Comparison of ENCODE assay signal across 1 cellular context in the genomic region with DNA sequence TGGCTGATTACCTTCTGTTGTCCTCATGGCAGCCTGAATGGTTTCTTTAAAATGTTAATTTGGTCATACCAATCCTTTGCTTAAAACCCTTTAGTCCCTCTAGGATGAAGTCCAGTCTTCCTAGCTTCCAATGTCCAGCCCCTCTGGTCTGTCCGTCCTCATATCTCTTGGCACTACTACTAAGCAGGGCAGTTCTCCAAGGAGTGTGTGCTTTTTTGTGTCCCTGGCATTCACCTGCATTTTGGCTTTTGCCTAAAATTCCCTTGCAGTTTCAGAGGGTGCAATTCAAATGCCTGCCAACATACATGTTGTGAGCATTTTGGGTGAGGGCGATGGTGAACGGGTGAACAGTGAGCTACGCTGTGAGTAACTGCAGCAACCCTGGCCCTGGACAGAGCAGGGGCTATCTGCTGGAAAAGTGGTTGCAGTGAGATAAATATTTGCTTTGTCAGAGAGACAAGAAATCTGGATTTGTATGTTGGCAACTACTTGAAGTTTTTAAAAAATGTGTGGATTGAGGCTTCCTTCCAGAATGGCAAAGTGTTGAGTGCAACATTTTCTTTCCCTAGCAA.
TF ChIP-seq lines count a peak whose summit lies in the region.

No MANE protein-coding gene starts in this region.

TF ChIP-seq in HepG2, 621 proteins besides CTCF, POLR2A, EP300 and RAD21:
- no peak for TF ChIP-seq ZNF543 (CRISPR knock-in tag; IDR thresholded peaks at IDR 0.05)
- TF ChIP-seq, protein P1, sequence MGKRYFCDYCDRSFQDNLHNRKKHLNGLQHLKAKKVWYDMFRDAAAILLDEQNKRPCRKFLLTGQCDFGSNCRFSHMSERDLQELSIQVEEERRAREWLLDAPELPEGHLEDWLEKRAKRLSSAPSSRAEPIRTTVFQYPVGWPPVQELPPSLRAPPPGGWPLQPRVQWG (CRISPR knock-in tag; IDR thresholded peaks at IDR 0.05; ENCODE audit: borderline replicate concordance, low read depth): no peak
- no peak for TF ChIP-seq STAT5B (CRISPR knock-in tag; IDR thresholded peaks at IDR 0.05)
- TF ChIP-seq USF2 (IDR thresholded peaks at IDR 0.05; ENCODE audit: low read depth, low read length): no peak
- TF ChIP-seq USF2 (CRISPR knock-in tag; IDR thresholded peaks at IDR 0.05; ENCODE audit: borderline replicate concordance): no peak
- TF ChIP-seq IRF2 (CRISPR knock-in tag; IDR thresholded peaks at IDR 0.05): no peak
- no peak for TF ChIP-seq MYC (CRISPR knock-in tag; IDR thresholded peaks at IDR 0.05; ENCODE audit: borderline replicate concordance)
- TF ChIP-seq, protein P2, sequence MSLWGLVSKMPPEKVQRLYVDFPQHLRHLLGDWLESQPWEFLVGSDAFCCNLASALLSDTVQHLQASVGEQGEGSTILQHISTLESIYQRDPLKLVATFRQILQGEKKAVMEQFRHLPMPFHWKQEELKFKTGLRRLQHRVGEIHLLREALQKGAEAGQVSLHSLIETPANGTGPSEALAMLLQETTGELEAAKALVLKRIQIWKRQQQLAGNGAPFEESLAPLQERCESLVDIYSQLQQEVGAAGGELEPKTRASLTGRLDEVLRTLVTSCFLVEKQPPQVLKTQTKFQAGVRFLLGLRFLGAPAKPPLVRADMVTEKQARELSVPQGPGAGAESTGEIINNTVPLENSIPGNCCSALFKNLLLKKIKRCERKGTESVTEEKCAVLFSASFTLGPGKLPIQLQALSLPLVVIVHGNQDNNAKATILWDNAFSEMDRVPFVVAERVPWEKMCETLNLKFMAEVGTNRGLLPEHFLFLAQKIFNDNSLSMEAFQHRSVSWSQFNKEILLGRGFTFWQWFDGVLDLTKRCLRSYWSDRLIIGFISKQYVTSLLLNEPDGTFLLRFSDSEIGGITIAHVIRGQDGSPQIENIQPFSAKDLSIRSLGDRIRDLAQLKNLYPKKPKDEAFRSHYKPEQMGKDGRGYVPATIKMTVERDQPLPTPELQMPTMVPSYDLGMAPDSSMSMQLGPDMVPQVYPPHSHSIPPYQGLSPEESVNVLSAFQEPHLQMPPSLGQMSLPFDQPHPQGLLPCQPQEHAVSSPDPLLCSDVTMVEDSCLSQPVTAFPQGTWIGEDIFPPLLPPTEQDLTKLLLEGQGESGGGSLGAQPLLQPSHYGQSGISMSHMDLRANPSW (CRISPR knock-in tag; IDR thresholded peaks at IDR 0.05; ENCODE audit: borderline replicate concordance): no peak
- TF ChIP-seq SMAD3 (CRISPR knock-in tag; IDR thresholded peaks at IDR 0.05): no peak
- no peak for TF ChIP-seq HNF4A (CRISPR knock-in tag; IDR thresholded peaks at IDR 0.05)
- TF ChIP-seq PRPF4 (IDR thresholded peaks at IDR 0.05; ENCODE audit: low read depth, low read length, poor library complexity, severe bottlenecking): no peak
- TF ChIP-seq, protein P3, sequence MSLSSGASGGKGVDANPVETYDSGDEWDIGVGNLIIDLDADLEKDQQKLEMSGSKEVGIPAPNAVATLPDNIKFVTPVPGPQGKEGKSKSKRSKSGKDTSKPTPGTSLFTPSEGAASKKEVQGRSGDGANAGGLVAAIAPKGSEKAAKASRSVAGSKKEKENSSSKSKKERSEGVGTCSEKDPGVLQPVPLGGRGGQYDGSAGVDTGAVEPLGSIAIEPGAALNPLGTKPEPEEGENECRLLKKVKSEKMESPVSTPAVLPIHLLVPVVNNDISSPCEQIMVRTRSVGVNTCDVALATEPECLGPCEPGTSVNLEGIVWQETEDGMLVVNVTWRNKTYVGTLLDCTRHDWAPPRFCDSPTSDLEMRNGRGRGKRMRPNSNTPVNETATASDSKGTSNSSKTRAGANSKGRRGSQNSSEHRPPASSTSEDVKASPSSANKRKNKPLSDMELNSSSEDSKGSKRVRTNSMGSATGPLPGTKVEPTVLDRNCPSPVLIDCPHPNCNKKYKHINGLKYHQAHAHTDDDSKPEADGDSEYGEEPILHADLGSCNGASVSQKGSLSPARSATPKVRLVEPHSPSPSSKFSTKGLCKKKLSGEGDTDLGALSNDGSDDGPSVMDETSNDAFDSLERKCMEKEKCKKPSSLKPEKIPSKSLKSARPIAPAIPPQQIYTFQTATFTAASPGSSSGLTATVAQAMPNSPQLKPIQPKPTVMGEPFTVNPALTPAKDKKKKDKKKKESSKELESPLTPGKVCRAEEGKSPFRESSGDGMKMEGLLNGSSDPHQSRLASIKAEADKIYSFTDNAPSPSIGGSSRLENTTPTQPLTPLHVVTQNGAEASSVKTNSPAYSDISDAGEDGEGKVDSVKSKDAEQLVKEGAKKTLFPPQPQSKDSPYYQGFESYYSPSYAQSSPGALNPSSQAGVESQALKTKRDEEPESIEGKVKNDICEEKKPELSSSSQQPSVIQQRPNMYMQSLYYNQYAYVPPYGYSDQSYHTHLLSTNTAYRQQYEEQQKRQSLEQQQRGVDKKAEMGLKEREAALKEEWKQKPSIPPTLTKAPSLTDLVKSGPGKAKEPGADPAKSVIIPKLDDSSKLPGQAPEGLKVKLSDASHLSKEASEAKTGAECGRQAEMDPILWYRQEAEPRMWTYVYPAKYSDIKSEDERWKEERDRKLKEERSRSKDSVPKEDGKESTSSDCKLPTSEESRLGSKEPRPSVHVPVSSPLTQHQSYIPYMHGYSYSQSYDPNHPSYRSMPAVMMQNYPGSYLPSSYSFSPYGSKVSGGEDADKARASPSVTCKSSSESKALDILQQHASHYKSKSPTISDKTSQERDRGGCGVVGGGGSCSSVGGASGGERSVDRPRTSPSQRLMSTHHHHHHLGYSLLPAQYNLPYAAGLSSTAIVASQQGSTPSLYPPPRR (CRISPR knock-in tag; IDR thresholded peaks at IDR 0.05; ENCODE audit: borderline replicate concordance): no peak
- no peak for TF ChIP-seq ZBTB20 (CRISPR knock-in tag; IDR thresholded peaks at IDR 0.05; ENCODE audit: borderline replicate concordance, low read depth)
- TF ChIP-seq HIVEP1 (CRISPR knock-in tag; IDR thresholded peaks at IDR 0.05): no peak
- TF ChIP-seq THAP8 (CRISPR knock-in tag; IDR thresholded peaks at IDR 0.05; ENCODE audit: borderline replicate concordance): no peak
- TF ChIP-seq TARDBP (CRISPR knock-in tag; IDR thresholded peaks at IDR 0.05): no peak
- TF ChIP-seq ZBTB1 (CRISPR knock-in tag; IDR thresholded peaks at IDR 0.05; ENCODE audit: borderline replicate concordance): no peak
